In the genomic region with DNA sequence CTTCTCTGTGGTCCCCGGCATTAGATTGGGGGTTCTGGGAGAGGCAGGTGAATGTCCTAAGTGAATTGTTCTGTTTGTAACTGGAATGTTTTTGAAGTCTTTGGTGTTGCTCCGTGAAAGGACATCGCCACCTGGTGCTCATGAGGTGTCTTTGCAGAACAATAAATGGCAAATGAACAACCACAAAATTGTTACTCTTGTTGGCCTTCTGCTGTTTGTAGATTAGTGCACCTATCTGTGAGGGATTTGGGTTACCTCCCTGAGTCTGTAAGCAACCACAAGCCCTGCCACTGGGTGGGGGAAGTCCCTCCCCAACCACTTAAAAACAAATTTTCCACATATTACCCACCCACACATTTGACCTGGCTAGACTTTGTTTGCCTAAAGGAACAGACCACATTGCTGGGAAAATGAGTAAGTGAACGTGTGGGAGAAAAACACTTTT, we compare ENCODE assay signal across 8 cellular contexts. TPM values are rescaled to one million over a fixed set of nuclear protein-coding genes. Genes with fewer than 3 reads are reported as not detected.
DNase-seq lines count a peak whose midpoint lies in the region; ATAC-seq and TF ChIP-seq lines count a peak whose summit lies in the region.

No MANE protein-coding gene starts in this region.

- ATAC-seq in GM18517 (IDR thresholded peaks at IDR 0.05; ENCODE audit: unreplicated experiment), result peak; percentile 81
- peak; percentile 70 for ATAC-seq in HG02938 (IDR thresholded peaks at IDR 0.05; ENCODE audit: unreplicated experiment)
- peak; percentile 86 for ATAC-seq in omental fat pad (ENCODE audit: low FRiP score)

- DNase-seq in Ammon's horn (ENCODE audit: low spot score) (peak; percentile 83), NCI-H2196 (lab: John Stamatoyannopoulos, UW; ENCODE audit: unreplicated experiment) (peak; percentile 40), fibroblast of peridontal ligament (ENCODE audit: extremely low read depth) (peak; percentile 64), omental fat pad (ENCODE audit: low spot score) (no peak), cerebellar nuclear complex (lab: John Stamatoyannopoulos, UW) (no peak)
- DNase-seq in activated CD4-positive, alpha-beta T cell treated with anti-CD3 and anti-CD28 coated beads, Interleukin-2, amount 50 U/mL, for 48 hours, result peak; percentile 47 to 59

- TF ChIP-seq CTCF in omental fat pad (IDR thresholded peaks at IDR 0.05), result peak in 1 of 3 donors; percentile 23

RNA-seq across cellular contexts. Expression of a gene that starts 4.7 kb away (rescaled TPM):
- 10 to 100 TPM; 41.7 to 51.1 (median 47.5) TPM for total RNA-seq in omental fat pad

RNA-seq across cellular contexts. Expression of a gene that starts 36.1 kb away (rescaled TPM):
- 10 to 100 TPM; 12.0 to 75.6 (median 24.2) TPM for total RNA-seq in omental fat pad

Comparison
In these comparisons a context has a peak if more than half of its experiments do, and no peak if none do; other contexts are left out.
1. DNase-seq: peak in Ammon's horn (single experiment), NCI-H2196 (single experiment), activated CD4-positive, alpha-beta T cell treated with anti-CD3 and anti-CD28 coated beads, Interleukin-2, amount 50 U/mL, for 48 hours (2 of 2) and fibroblast of peridontal ligament (single experiment); none in omental fat pad (single experiment) and cerebellar nuclear complex (0 of 2).
2. Peak in every context shown above with its lines, with median percentiles within 50 percentile points of each other: ATAC-seq.